Comparison of ENCODE assay signal across 1 cellular context in the genomic region with DNA sequence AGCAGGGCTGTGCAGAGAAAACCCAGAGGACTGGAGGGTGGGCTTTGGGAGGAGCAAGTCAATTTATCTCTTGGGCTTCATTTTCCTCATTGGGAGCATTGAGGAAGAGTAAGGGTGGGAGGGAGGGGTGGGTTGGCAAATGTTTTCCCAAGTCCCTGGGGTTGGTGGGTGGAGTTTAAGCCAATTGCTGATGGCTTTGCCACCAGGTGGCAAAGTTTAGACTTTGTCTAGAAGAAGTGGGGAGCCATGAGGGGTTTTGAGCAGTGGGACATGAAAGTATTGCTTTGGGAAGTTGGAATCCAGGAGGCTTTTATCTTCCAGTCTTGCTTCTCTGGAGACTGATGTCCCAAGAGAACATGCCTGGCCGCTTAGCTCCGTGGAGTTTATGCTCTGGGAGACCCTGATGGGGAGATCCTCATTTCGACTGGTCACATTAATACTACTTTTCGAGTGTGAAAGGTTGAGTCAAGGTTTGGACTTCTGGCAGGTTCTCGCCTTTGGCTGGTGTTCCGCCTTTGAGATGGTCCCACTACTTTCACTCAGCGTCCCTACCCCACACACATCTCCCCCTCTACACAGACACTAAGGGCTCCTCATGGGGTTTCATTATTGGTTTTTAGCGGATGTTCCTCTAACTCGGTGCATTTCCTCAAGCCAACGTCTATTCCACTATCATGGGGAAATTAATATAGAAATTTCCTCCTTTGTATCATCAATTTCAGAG.
TF ChIP-seq lines count a peak whose summit lies in the region.

No MANE protein-coding gene starts in this region.

TF ChIP-seq in K562, 482 proteins besides CTCF, POLR2A, EP300 and RAD21 (continued from another document):
- TF ChIP-seq E2F1 (CRISPR knock-in tag; IDR thresholded peaks at IDR 0.05) (no peak), HNRNPLL (IDR thresholded peaks at IDR 0.05; ENCODE audit: low read depth, low read length, poor library complexity, severe bottlenecking) (no peak), DIDO1 (tag; IDR thresholded peaks at IDR 0.05; ENCODE audit: low read depth) (no peak), USF2 (CRISPR knock-in tag; IDR thresholded peaks at IDR 0.05) (no peak), CEBPG (CRISPR knock-in tag; IDR thresholded peaks at IDR 0.05) (no peak), CEBPG (tag; conservative IDR thresholded peaks at IDR 0.05 in 1 of 2, IDR thresholded peaks at IDR 0.05 in 1 of 2) (no peak), RBM22 (IDR thresholded peaks at IDR 0.05; ENCODE audit: low read depth, low read length, poor library complexity, severe bottlenecking) (no peak), PCBP2 (IDR thresholded peaks at IDR 0.05; ENCODE audit: low read depth, low read length, poor library complexity, severe bottlenecking) (no peak)
- TF ChIP-seq, protein P1, sequence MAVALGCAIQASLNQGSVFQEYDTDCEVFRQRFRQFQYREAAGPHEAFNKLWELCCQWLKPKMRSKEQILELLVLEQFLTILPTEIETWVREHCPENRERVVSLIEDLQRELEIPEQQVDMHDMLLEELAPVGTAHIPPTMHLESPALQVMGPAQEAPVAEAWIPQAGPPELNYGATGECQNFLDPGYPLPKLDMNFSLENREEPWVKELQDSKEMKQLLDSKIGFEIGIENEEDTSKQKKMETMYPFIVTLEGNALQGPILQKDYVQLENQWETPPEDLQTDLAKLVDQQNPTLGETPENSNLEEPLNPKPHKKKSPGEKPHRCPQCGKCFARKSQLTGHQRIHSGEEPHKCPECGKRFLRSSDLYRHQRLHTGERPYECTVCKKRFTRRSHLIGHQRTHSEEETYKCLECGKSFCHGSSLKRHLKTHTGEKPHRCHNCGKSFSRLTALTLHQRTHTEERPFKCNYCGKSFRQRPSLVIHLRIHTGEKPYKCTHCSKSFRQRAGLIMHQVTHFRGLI (CRISPR knock-in tag; IDR thresholded peaks at IDR 0.05) = no peak
- TF ChIP-seq, protein P2, sequence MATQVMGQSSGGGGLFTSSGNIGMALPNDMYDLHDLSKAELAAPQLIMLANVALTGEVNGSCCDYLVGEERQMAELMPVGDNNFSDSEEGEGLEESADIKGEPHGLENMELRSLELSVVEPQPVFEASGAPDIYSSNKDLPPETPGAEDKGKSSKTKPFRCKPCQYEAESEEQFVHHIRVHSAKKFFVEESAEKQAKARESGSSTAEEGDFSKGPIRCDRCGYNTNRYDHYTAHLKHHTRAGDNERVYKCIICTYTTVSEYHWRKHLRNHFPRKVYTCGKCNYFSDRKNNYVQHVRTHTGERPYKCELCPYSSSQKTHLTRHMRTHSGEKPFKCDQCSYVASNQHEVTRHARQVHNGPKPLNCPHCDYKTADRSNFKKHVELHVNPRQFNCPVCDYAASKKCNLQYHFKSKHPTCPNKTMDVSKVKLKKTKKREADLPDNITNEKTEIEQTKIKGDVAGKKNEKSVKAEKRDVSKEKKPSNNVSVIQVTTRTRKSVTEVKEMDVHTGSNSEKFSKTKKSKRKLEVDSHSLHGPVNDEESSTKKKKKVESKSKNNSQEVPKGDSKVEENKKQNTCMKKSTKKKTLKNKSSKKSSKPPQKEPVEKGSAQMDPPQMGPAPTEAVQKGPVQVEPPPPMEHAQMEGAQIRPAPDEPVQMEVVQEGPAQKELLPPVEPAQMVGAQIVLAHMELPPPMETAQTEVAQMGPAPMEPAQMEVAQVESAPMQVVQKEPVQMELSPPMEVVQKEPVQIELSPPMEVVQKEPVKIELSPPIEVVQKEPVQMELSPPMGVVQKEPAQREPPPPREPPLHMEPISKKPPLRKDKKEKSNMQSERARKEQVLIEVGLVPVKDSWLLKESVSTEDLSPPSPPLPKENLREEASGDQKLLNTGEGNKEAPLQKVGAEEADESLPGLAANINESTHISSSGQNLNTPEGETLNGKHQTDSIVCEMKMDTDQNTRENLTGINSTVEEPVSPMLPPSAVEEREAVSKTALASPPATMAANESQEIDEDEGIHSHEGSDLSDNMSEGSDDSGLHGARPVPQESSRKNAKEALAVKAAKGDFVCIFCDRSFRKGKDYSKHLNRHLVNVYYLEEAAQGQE (CRISPR knock-in tag; IDR thresholded peaks at IDR 0.05; ENCODE audit: low read depth) = no peak
- TF ChIP-seq, protein P3, sequence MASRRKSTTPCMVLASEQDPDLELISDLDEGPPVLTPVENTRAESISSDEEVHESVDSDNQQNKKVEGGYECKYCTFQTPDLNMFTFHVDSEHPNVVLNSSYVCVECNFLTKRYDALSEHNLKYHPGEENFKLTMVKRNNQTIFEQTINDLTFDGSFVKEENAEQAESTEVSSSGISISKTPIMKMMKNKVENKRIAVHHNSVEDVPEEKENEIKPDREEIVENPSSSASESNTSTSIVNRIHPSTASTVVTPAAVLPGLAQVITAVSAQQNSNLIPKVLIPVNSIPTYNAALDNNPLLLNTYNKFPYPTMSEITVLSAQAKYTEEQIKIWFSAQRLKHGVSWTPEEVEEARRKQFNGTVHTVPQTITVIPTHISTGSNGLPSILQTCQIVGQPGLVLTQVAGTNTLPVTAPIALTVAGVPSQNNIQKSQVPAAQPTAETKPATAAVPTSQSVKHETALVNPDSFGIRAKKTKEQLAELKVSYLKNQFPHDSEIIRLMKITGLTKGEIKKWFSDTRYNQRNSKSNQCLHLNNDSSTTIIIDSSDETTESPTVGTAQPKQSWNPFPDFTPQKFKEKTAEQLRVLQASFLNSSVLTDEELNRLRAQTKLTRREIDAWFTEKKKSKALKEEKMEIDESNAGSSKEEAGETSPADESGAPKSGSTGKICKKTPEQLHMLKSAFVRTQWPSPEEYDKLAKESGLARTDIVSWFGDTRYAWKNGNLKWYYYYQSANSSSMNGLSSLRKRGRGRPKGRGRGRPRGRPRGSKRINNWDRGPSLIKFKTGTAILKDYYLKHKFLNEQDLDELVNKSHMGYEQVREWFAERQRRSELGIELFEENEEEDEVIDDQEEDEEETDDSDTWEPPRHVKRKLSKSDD (conservative IDR thresholded peaks at IDR 0.05; ENCODE audit: low read length) = no peak
